In the genomic region with DNA sequence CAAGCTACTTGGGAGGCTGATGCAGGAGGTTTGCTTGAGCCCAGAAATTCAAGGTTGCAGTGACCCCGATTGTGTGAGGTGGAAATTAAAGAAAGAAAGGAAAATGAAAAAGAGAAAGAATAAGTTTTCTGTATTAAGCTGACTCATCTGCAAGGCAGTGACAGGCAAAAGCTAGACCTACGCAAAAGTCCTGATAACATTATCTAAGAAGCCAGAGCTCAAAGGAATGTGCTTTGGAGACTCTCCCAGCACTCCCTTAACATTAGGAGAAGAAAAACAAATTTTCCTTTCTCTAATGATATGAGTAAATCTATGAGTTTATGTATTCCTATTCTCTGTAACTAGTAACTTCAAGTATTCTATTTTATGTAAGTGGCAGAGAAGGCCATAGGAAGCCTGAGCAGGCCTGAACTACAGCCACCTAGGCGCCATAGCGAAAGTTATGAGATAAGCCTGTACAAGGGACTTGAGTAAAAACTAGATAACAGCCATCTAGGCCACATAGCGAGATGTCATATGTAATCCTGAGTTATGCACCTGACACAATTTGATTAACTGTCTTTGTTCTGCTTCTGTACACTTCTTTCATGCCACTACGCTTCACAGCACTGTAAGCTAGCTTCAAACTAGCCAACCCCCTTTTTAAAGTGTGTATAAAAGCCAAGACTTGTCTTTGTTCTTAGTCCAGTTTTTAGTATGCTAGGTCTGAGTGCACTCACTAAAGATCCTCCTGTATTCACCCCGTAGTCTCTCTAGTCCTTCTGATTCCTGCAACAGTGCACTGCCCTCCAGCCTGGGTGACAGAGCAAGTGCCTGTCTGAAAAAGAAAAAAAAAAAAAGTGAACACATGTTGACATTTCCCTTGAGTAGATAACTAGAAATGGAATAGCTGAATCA, we compare ENCODE assay signal across 1 cellular context.
A peak's percentile ranks its signal among the peaks of the same experiment; 100 is the strongest.
TF ChIP-seq lines count a peak whose summit lies in the region.

No MANE protein-coding gene starts in this region.

TF ChIP-seq in K562, 482 proteins besides CTCF, POLR2A, EP300 and RAD21 (continues in another document):
- TF ChIP-seq, protein P1, sequence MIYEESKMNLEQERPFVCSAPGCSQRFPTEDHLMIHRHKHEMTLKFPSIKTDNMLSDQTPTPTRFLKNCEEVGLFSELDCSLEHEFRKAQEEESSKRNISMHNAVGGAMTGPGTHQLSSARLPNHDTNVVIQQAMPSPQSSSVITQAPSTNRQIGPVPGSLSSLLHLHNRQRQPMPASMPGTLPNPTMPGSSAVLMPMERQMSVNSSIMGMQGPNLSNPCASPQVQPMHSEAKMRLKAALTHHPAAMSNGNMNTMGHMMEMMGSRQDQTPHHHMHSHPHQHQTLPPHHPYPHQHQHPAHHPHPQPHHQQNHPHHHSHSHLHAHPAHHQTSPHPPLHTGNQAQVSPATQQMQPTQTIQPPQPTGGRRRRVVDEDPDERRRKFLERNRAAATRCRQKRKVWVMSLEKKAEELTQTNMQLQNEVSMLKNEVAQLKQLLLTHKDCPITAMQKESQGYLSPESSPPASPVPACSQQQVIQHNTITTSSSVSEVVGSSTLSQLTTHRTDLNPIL (CRISPR knock-in tag; IDR thresholded peaks at IDR 0.05): no peak
- TF ChIP-seq ZNF12 (CRISPR knock-in tag; IDR thresholded peaks at IDR 0.05): no peak
- no peak for TF ChIP-seq ILF3 (IDR thresholded peaks at IDR 0.05; ENCODE audit: borderline replicate concordance)
- no peak for TF ChIP-seq ZNF780A (CRISPR knock-in tag; IDR thresholded peaks at IDR 0.05)
- no peak for TF ChIP-seq FOXJ2 (tag; IDR thresholded peaks at IDR 0.05)
- TF ChIP-seq ARNT (IDR thresholded peaks at IDR 0.05): 0 out of 4 replicates have a peak, but pooled peaks of 1 of the 2 experiments have one; percentile 45
- no peak for TF ChIP-seq ZNF197 (CRISPR knock-in tag; IDR thresholded peaks at IDR 0.05; ENCODE audit: low read depth)
- TF ChIP-seq ZNF785 (CRISPR knock-in tag; IDR thresholded peaks at IDR 0.05): no peak
- no peak for TF ChIP-seq ESRRA (IDR thresholded peaks at IDR 0.05; ENCODE audit: borderline replicate concordance, low read depth)
- TF ChIP-seq CBFB (CRISPR knock-in tag; IDR thresholded peaks at IDR 0.05): no peak
- no peak for TF ChIP-seq MXI1 (IDR thresholded peaks at IDR 0.05; ENCODE audit: low read depth, low read length)
- TF ChIP-seq, protein P2, sequence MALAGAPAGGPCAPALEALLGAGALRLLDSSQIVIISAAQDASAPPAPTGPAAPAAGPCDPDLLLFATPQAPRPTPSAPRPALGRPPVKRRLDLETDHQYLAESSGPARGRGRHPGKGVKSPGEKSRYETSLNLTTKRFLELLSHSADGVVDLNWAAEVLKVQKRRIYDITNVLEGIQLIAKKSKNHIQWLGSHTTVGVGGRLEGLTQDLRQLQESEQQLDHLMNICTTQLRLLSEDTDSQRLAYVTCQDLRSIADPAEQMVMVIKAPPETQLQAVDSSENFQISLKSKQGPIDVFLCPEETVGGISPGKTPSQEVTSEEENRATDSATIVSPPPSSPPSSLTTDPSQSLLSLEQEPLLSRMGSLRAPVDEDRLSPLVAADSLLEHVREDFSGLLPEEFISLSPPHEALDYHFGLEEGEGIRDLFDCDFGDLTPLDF (CRISPR knock-in tag; IDR thresholded peaks at IDR 0.05): no peak
- TF ChIP-seq HDGF (IDR thresholded peaks at IDR 0.05): no peak
- TF ChIP-seq, protein P3, sequence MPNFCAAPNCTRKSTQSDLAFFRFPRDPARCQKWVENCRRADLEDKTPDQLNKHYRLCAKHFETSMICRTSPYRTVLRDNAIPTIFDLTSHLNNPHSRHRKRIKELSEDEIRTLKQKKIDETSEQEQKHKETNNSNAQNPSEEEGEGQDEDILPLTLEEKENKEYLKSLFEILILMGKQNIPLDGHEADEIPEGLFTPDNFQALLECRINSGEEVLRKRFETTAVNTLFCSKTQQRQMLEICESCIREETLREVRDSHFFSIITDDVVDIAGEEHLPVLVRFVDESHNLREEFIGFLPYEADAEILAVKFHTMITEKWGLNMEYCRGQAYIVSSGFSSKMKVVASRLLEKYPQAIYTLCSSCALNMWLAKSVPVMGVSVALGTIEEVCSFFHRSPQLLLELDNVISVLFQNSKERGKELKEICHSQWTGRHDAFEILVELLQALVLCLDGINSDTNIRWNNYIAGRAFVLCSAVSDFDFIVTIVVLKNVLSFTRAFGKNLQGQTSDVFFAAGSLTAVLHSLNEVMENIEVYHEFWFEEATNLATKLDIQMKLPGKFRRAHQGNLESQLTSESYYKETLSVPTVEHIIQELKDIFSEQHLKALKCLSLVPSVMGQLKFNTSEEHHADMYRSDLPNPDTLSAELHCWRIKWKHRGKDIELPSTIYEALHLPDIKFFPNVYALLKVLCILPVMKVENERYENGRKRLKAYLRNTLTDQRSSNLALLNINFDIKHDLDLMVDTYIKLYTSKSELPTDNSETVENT (CRISPR knock-in tag; IDR thresholded peaks at IDR 0.05): no peak
- TF ChIP-seq ZNF76 (CRISPR knock-in tag; IDR thresholded peaks at IDR 0.05; ENCODE audit: borderline replicate concordance): no peak
- TF ChIP-seq, protein P4, sequence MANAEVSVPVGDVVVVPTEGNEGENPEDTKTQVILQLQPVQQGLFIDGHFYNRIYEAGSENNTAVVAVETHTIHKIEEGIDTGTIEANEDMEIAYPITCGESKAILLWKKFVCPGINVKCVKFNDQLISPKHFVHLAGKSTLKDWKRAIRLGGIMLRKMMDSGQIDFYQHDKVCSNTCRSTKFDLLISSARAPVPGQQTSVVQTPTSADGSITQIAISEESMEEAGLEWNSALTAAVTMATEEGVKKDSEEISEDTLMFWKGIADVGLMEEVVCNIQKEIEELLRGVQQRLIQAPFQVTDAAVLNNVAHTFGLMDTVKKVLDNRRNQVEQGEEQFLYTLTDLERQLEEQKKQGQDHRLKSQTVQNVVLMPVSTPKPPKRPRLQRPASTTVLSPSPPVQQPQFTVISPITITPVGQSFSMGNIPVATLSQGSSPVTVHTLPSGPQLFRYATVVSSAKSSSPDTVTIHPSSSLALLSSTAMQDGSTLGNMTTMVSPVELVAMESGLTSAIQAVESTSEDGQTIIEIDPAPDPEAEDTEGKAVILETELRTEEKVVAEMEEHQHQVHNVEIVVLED (CRISPR knock-in tag; IDR thresholded peaks at IDR 0.05): no peak
- no peak for TF ChIP-seq FIP1L1 (IDR thresholded peaks at IDR 0.05; ENCODE audit: low read depth, low read length, poor library complexity, severe bottlenecking)
- TF ChIP-seq OTX1 (CRISPR knock-in tag; IDR thresholded peaks at IDR 0.05): no peak
- no peak for TF ChIP-seq ESRRB (CRISPR knock-in tag; IDR thresholded peaks at IDR 0.05; ENCODE audit: borderline replicate concordance)
- peak; percentile 89; the same call in 1 of the 2 replicates for TF ChIP-seq ZNF644 (tag; IDR thresholded peaks at IDR 0.05; ENCODE audit: low read depth)
- TF ChIP-seq XRCC4 (IDR thresholded peaks at IDR 0.05; ENCODE audit: extremely low read depth, insufficient read depth, insufficient read length): no peak
- TF ChIP-seq HCFC1 (IDR thresholded peaks at IDR 0.05; ENCODE audit: low read depth, low read length): no peak
- no peak for TF ChIP-seq RB1 (IDR thresholded peaks at IDR 0.05; ENCODE audit: low read depth)
- no peak for TF ChIP-seq CC2D1A (IDR thresholded peaks at IDR 0.05)
- TF ChIP-seq TCFL5 (CRISPR knock-in tag; conservative IDR thresholded peaks at IDR 0.05): no peak
- TF ChIP-seq POLR2AphosphoS5 (IDR thresholded peaks at IDR 0.05; ENCODE audit: control insufficient read depth, insufficient read depth, low read depth, low read length): no peak
- TF ChIP-seq, protein P5, sequence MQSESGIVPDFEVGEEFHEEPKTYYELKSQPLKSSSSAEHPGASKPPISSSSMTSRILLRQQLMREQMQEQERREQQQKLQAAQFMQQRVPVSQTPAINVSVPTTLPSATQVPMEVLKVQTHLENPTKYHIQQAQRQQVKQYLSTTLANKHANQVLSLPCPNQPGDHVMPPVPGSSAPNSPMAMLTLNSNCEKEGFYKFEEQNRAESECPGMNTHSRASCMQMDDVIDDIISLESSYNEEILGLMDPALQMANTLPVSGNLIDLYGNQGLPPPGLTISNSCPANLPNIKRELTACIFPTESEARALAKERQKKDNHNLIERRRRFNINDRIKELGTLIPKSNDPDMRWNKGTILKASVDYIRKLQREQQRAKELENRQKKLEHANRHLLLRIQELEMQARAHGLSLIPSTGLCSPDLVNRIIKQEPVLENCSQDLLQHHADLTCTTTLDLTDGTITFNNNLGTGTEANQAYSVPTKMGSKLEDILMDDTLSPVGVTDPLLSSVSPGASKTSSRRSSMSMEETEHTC (IDR thresholded peaks at IDR 0.05): no peak
- TF ChIP-seq BRD9 (IDR thresholded peaks at IDR 0.05; ENCODE audit: low read depth, partially characterized antibody): peak; percentile 23
- TF ChIP-seq, protein P6, sequence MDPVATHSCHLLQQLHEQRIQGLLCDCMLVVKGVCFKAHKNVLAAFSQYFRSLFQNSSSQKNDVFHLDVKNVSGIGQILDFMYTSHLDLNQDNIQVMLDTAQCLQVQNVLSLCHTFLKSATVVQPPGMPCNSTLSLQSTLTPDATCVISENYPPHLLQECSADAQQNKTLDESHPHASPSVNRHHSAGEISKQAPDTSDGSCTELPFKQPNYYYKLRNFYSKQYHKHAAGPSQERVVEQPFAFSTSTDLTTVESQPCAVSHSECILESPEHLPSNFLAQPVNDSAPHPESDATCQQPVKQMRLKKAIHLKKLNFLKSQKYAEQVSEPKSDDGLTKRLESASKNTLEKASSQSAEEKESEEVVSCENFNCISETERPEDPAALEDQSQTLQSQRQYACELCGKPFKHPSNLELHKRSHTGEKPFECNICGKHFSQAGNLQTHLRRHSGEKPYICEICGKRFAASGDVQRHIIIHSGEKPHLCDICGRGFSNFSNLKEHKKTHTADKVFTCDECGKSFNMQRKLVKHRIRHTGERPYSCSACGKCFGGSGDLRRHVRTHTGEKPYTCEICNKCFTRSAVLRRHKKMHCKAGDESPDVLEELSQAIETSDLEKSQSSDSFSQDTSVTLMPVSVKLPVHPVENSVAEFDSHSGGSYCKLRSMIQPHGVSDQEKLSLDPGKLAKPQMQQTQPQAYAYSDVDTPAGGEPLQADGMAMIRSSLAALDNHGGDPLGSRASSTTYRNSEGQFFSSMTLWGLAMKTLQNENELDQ (CRISPR knock-in tag; IDR thresholded peaks at IDR 0.05; ENCODE audit: borderline replicate concordance): no peak
- TF ChIP-seq NRF1 (conservative IDR thresholded peaks at IDR 0.05 in 1 of 2, IDR thresholded peaks at IDR 0.05 in 1 of 2): no peak
- no peak for TF ChIP-seq MCM3 (IDR thresholded peaks at IDR 0.05)
- no peak for TF ChIP-seq CEBPB (tag; IDR thresholded peaks at IDR 0.05)
- no peak for TF ChIP-seq CHD2 (IDR thresholded peaks at IDR 0.05; ENCODE audit: low read depth, low read length)
- TF ChIP-seq, protein P7, sequence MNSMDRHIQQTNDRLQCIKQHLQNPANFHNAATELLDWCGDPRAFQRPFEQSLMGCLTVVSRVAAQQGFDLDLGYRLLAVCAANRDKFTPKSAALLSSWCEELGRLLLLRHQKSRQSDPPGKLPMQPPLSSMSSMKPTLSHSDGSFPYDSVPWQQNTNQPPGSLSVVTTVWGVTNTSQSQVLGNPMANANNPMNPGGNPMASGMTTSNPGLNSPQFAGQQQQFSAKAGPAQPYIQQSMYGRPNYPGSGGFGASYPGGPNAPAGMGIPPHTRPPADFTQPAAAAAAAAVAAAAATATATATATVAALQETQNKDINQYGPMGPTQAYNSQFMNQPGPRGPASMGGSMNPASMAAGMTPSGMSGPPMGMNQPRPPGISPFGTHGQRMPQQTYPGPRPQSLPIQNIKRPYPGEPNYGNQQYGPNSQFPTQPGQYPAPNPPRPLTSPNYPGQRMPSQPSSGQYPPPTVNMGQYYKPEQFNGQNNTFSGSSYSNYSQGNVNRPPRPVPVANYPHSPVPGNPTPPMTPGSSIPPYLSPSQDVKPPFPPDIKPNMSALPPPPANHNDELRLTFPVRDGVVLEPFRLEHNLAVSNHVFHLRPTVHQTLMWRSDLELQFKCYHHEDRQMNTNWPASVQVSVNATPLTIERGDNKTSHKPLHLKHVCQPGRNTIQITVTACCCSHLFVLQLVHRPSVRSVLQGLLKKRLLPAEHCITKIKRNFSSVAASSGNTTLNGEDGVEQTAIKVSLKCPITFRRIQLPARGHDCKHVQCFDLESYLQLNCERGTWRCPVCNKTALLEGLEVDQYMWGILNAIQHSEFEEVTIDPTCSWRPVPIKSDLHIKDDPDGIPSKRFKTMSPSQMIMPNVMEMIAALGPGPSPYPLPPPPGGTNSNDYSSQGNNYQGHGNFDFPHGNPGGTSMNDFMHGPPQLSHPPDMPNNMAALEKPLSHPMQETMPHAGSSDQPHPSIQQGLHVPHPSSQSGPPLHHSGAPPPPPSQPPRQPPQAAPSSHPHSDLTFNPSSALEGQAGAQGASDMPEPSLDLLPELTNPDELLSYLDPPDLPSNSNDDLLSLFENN (IDR thresholded peaks at IDR 0.05; ENCODE audit: low read depth in 2 of 2, low read length in 2 of 2): no peak
- no peak for TF ChIP-seq ZNF253 (CRISPR knock-in tag; conservative IDR thresholded peaks at IDR 0.05)
- TF ChIP-seq MCM5 (IDR thresholded peaks at IDR 0.05; ENCODE audit: low read depth): no peak
- no peak for TF ChIP-seq PPARD (CRISPR knock-in tag; IDR thresholded peaks at IDR 0.05)
- no peak for TF ChIP-seq ZNF589 (CRISPR knock-in tag; IDR thresholded peaks at IDR 0.05; ENCODE audit: low read depth)
- TF ChIP-seq, protein P8, sequence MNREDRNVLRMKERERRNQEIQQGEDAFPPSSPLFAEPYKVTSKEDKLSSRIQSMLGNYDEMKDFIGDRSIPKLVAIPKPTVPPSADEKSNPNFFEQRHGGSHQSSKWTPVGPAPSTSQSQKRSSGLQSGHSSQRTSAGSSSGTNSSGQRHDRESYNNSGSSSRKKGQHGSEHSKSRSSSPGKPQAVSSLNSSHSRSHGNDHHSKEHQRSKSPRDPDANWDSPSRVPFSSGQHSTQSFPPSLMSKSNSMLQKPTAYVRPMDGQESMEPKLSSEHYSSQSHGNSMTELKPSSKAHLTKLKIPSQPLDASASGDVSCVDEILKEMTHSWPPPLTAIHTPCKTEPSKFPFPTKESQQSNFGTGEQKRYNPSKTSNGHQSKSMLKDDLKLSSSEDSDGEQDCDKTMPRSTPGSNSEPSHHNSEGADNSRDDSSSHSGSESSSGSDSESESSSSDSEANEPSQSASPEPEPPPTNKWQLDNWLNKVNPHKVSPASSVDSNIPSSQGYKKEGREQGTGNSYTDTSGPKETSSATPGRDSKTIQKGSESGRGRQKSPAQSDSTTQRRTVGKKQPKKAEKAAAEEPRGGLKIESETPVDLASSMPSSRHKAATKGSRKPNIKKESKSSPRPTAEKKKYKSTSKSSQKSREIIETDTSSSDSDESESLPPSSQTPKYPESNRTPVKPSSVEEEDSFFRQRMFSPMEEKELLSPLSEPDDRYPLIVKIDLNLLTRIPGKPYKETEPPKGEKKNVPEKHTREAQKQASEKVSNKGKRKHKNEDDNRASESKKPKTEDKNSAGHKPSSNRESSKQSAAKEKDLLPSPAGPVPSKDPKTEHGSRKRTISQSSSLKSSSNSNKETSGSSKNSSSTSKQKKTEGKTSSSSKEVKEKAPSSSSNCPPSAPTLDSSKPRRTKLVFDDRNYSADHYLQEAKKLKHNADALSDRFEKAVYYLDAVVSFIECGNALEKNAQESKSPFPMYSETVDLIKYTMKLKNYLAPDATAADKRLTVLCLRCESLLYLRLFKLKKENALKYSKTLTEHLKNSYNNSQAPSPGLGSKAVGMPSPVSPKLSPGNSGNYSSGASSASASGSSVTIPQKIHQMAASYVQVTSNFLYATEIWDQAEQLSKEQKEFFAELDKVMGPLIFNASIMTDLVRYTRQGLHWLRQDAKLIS (CRISPR knock-in tag; IDR thresholded peaks at IDR 0.05): no peak
- peak; percentile 69; the same call in 1 of the 2 replicates for TF ChIP-seq SMARCC2 (IDR thresholded peaks at IDR 0.05; ENCODE audit: low read depth)
- no peak for TF ChIP-seq SIN3A (IDR thresholded peaks at IDR 0.05; ENCODE audit: borderline replicate concordance in 2 of 2, control insufficient read depth in 1 of 2, low read depth in 2 of 2, low read length in 2 of 2)
- no peak for TF ChIP-seq KAT7 (CRISPR knock-in tag; IDR thresholded peaks at IDR 0.05; ENCODE audit: borderline replicate concordance)
